9 cellular contexts compared by ENCODE assay signal in the genomic region with DNA sequence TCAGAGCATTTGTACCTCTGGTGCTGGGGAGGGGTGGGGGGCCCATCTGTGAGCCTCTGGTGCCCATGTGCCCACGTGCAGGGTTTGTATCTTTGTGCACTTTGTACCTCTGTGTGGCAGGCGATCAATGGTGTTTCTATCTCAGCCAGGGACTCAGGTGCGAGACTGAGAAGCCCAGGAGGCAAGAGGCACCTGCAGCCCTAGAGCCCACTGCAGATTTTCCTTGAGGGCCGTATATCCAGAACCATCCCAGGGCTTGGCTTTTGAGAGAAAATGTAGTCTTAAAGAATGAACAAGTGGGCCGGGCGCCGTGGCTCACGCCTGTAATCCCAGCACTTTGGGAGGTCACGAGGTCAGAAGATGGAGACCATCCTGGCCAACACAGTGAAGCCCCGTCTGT. TPM values are rescaled to one million over a fixed set of nuclear protein-coding genes. Genes with fewer than 3 reads are reported as not detected.
"Had no signal": no experiment of that assay in that cellular context is flagged by ENCODE, and none has a peak within 500 bp of the region (broad histone marks: within the 10 kb centered on the region; RNA-seq: fewer than 3 reads in every experiment).

No MANE protein-coding gene starts in this region.

- H3K9me3 Mint-ChIP-seq: GM23338, H9, IgD-negative memory B cell had no signal

- ATAC-seq: GM23338, HepG2 had no signal

- H3K4me3 ChIP-seq: GM23338 had no signal

- H3K4me3 Mint-ChIP-seq: GM23338, H9, IgD-negative memory B cell had no signal

- DNase-seq: H9, HCEC 1CT had no signal

- FAIRE-seq: H1, H54, HepG2 had no signal

- H3K36me3 Mint-ChIP-seq: IgD-negative memory B cell had no signal

- H3K27ac ChIP-seq: HL-60 had no signal

- H2AFZ ChIP-seq: GM23338 had no signal

- H3K27ac Mint-ChIP-seq: GM23338, IgD-negative memory B cell had no signal

- H3K4me2 ChIP-seq: GM23338 had no signal

- H3K4me1 Mint-ChIP-seq: IgD-negative memory B cell had no signal

RNA-seq across cellular contexts. Expression of a gene that starts 52.2 kb away (rescaled TPM):
- total RNA-seq: HepG2, HT1080 had no signal
- polyA plus RNA-seq: HepG2, IgD-negative memory B cell had no signal
